Comparison of ENCODE assay signal across 9 cellular contexts in genomic region chr1:222004784-222005183, GRCh38.
"Had no signal": no experiment of that assay in that cellular context is flagged by ENCODE, and none has a peak within 500 bp of the region (broad histone marks: within the 10 kb centered on the region; RNA-seq: fewer than 3 reads in every experiment).

No MANE protein-coding gene starts in this region.

- H3K36me3 ChIP-seq: HAP-1 had no signal

- H3K27ac ChIP-seq: GM23248 had no signal

- DNase-seq: GM23248, GOT3, H7, HFFc6, Kasumi-1, KG1 had no signal

- H3K9me3 ChIP-seq: HAP-1 had no signal

- H2AFZ ChIP-seq: GM23248 had no signal

- H3K4me3 ChIP-seq: GM23248, HAP-1 had no signal

- H3K4me1 ChIP-seq: HAP-1 had no signal

- FAIRE-seq: HTR-8/SVneo had no signal

- H3K9ac ChIP-seq: GM23248 had no signal

- ATAC-seq: HCT116 had no signal
